8 cellular contexts compared by ENCODE assay signal in genomic region chr19:33125929-33126388, GRCh38. TPM values are rescaled to one million over a fixed set of nuclear protein-coding genes. Genes with fewer than 3 reads are reported as not detected.
DNase-seq lines count a peak whose midpoint lies in the region; ATAC-seq and TF ChIP-seq lines count a peak whose summit lies in the region.

No MANE protein-coding gene starts in this region.

- H3K27me3 ChIP-seq in HAP-1 (ENCODE audit: low read depth) (no peaks in the 10 kb centered on the region), right lobe of liver (no peaks in the 10 kb centered on the region)

- TF ChIP-seq POLR2A in right lobe of liver (IDR thresholded peaks at IDR 0.05): no peak

- DNase-seq in COR-L47 (lab: John Stamatoyannopoulos, UW) (peak; percentile 27), HAP-1 (ENCODE audit: low spot score in 2 of 2) (peak; percentile 52 to 66), NCI-H345 treated with DMSO at 0.1 percent for 48 hours (lab: John Stamatoyannopoulos, UW; ENCODE audit: unreplicated experiment) (peak; percentile 81), cerebellum (ENCODE audit: low spot score) (peak; percentile 79), right lobe of liver (no peak)
- DNase-seq in activated CD4-positive, alpha-beta T cell treated with anti-CD3 and anti-CD28 coated beads for 24 hours (ENCODE audit: low read depth in 2 of 2): peak; percentile 39 to 40
- DNase-seq in stimulated activated CD4-positive, alpha-beta T cell treated with anti-CD3 and anti-CD28 coated beads, TNF-alpha, amount 100 ng/mL, for 48 hours (ENCODE audit: low read depth in 3 of 3): peak in 2 of 3 donors; percentile 36 to 37

- 26% methylated on average over 10 of the region's 12 CpGs for WGBS in right lobe of liver (ENCODE audit: insufficient coverage, low coverage, low lambda C conversion rate, missing lambda C conversion rate)

- H3K36me3 ChIP-seq in HAP-1 (replicated peaks) (peaks cover 17% of the 10 kb centered on the region), right lobe of liver (peaks cover 0 to 46% (median 10%) of the 10 kb centered on the region in 4 donors)

- H3K27ac ChIP-seq in right lobe of liver: no peak overlapping the region

- H3K4me1 ChIP-seq in HAP-1 (peaks cover 14% of the 10 kb centered on the region), right lobe of liver (no peaks in the 10 kb centered on the region)

- TF ChIP-seq CTCF in right lobe of liver (IDR thresholded peaks at IDR 0.05): peak; percentile 78 to 90 (median 82)

- peak; percentile 90 to 97 (median 93) for ATAC-seq in right lobe of liver
- ATAC-seq in HG03039 (IDR thresholded peaks at IDR 0.05; ENCODE audit: unreplicated experiment): no peak

- in situ Hi-C loops in HAP-1 (cut with MboI; ENCODE audit: low sequenced_read_pairs): loop anchor here (10.0 kb wide), 1 partner anchor 59 kb away; no protein-coding TSS in a partner anchor

- H3K9me3 ChIP-seq in HAP-1: no peaks in the 10 kb centered on the region
- no peaks in the 10 kb centered on the region for H3K9me3 ChIP-seq in right lobe of liver

- intact Hi-C loops in right lobe of liver (cut with DNase I): no loop called here

- H3K4me3 ChIP-seq in HAP-1 (no peak overlapping the region), right lobe of liver (no peak overlapping the region)

RNA-seq across cellular contexts. Expression of gene WDR88, which starts 6.0 kb away (rescaled TPM):
- total RNA-seq in cerebellum: not detected
- total RNA-seq in right lobe of liver: not detected

RNA-seq across cellular contexts. Expression of gene GPATCH1, which starts 45.0 kb away (rescaled TPM):
- total RNA-seq in cerebellum (10.3 TPM), right lobe of liver (1 to 10 TPM; 2.5 to 3.9 (median 3.1) TPM)

Comparison
In these comparisons a context has a peak if more than half of its experiments do, and no peak if none do; other contexts are left out.
1. DNase-seq: peak in COR-L47 (single experiment), HAP-1 (2 of 2), NCI-H345 treated with DMSO at 0.1 percent for 48 hours (single experiment), activated CD4-positive, alpha-beta T cell treated with anti-CD3 and anti-CD28 coated beads for 24 hours (2 of 2), cerebellum (single experiment) and stimulated activated CD4-positive, alpha-beta T cell treated with anti-CD3 and anti-CD28 coated beads, TNF-alpha, amount 100 ng/mL, for 48 hours (2 of 3); none in right lobe of liver (0 of 3).